Comparison of ENCODE assay signal across 8 cellular contexts in genomic region chr20:25470045-25470444, GRCh38.
DNase-seq lines count a peak whose midpoint lies in the region; ATAC-seq and TF ChIP-seq lines count a peak whose summit lies in the region.

No MANE protein-coding gene starts in this region.

- no peaks in the 10 kb centered on the region for H3K27me3 Mint-ChIP-seq in CD4-positive, alpha-beta memory T cell

- no peaks in the 10 kb centered on the region for H3K4me1 ChIP-seq in CD4-positive, alpha-beta memory T cell (ENCODE audit: insufficient read depth, low read length)
- no peaks in the 10 kb centered on the region for H3K4me1 ChIP-seq in stomach

- TF ChIP-seq POLR2A in stomach (IDR thresholded peaks at IDR 0.05): no peak

- no peak overlapping the region for H3K27ac Mint-ChIP-seq in CD4-positive, alpha-beta memory T cell

- DNase-seq in CD4-positive, alpha-beta memory T cell: peak in 4 of 5 donors; percentile 22 to 42 (median 28)
- DNase-seq in Kasumi-1 (lab: John Stamatoyannopoulos, UW): peak; percentile 23 to 36
- DNase-seq in activated CD4-positive, alpha-beta T cell treated with anti-CD3 and anti-CD28 coated beads, Interleukin-2, amount 50 U/mL, for 1 hour: peak; percentile 51
- peak; percentile 46 for DNase-seq in germinal center (ENCODE audit: low spot score)
- DNase-seq in stomach: peak; percentile 32
- DNase-seq in superior temporal gyrus (ENCODE audit: extremely low spot score): no peak
- DNase-seq in occipital lobe (lab: John Stamatoyannopoulos, UW): no peak

- intact Hi-C loops in CD4-positive, alpha-beta memory T cell (cut with micrococcal nuclease): no loop called here
- intact Hi-C loops in stomach (cut with DNase I; ENCODE audit: low total_unique reads): no loop called here

- POLR2A ChIA-PET in CD4-positive, alpha-beta memory T cell (lab: Charles Lee; ENCODE audit: partially characterized antibody): no interaction called here

- no peaks in the 10 kb centered on the region for H3K9me3 ChIP-seq in CD4-positive, alpha-beta memory T cell (ENCODE audit: control insufficient read depth in 1 of 2, low read length in 2 of 2)
- no peaks in the 10 kb centered on the region for H3K9me3 ChIP-seq in stomach

- TF ChIP-seq CTCF in stomach (IDR thresholded peaks at IDR 0.05): peak in 2 of 7 experiments; percentile 23 to 34

- peaks cover 0 to 10% (median 5%) of the 10 kb centered on the region in 4 donors for H3K4me1 Mint-ChIP-seq in CD4-positive, alpha-beta memory T cell

- no peaks in the 10 kb centered on the region for H3K27me3 ChIP-seq in CD4-positive, alpha-beta memory T cell (ENCODE audit: insufficient read depth, low read length)
- no peaks in the 10 kb centered on the region for H3K27me3 ChIP-seq in stomach

- H3K9me3 Mint-ChIP-seq in CD4-positive, alpha-beta memory T cell: no peaks in the 10 kb centered on the region

- CTCF ChIA-PET in CD4-positive, alpha-beta memory T cell (lab: Charles Lee; ENCODE audit: partially characterized antibody): interaction anchor here (1.1 kb wide), 1 partner anchor 10 kb away, joined by 4 read pairs; no protein-coding TSS in a partner anchor

- peak; percentile 78 for ATAC-seq in GM19351 (IDR thresholded peaks at IDR 0.05; ENCODE audit: unreplicated experiment)

- H3K27ac ChIP-seq in CD4-positive, alpha-beta memory T cell (ENCODE audit: low read depth, low read length): no peak overlapping the region
- H3K27ac ChIP-seq in stomach: no peak overlapping the region

- no peaks in the 10 kb centered on the region for H3K36me3 Mint-ChIP-seq in CD4-positive, alpha-beta memory T cell

- no peak overlapping the region for H3K4me3 Mint-ChIP-seq in CD4-positive, alpha-beta memory T cell

- no peak overlapping the region for H3K4me3 ChIP-seq in CD4-positive, alpha-beta memory T cell (ENCODE audit: low read length in 2 of 2)
- H3K4me3 ChIP-seq in stomach: no peak overlapping the region

- no peaks in the 10 kb centered on the region for H3K36me3 ChIP-seq in CD4-positive, alpha-beta memory T cell (ENCODE audit: insufficient read depth, low read length)
- H3K36me3 ChIP-seq in stomach: peaks cover 15 to 86% (median 60%) of the 10 kb centered on the region in 4 donors

- WGBS in stomach, 5 donors: 67 to 86% (median 77%) methylated on average over 13 of the region's 13 CpGs

- TF ChIP-seq EP300 in stomach (IDR thresholded peaks at IDR 0.05): no peak

Comparison
In these comparisons a context has a peak if more than half of its experiments do, and no peak if none do; other contexts are left out.
1. DNase-seq: peak in CD4-positive, alpha-beta memory T cell (4 of 5), Kasumi-1 (2 of 2), activated CD4-positive, alpha-beta T cell treated with anti-CD3 and anti-CD28 coated beads, Interleukin-2, amount 50 U/mL, for 1 hour (single experiment), germinal center (single experiment) and stomach (single experiment); none in superior temporal gyrus (single experiment) and occipital lobe (single experiment).